In the genomic region with DNA sequence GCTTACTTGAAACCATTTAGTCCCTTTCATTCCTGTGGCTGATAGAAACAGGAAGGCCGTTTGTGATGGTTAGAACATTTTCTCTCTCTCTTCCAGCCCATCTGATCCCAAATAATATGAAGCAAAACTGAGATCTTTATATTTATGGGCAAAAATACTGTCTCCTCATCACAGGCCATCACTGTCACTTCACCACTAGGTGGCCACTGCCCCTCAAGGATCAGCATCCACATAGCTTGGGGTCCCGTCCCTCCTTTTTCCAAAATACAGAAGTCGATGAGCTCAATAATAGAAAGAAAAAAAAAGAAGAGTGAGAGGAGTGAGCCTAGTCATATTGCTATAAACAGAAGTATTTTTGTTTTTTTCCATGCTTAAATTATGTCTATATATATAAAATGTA, we compare ENCODE assay signal across 1 cellular context.
TF ChIP-seq lines count a peak whose summit lies in the region.

No MANE protein-coding gene starts in this region.

TF ChIP-seq in GM23338, 12 proteins besides CTCF, POLR2A, EP300 and RAD21 (continued from another document):
- no peak for TF ChIP-seq ZNF462 (CRISPR knock-in tag; IDR thresholded peaks at IDR 0.05)
- TF ChIP-seq ZNF114 (CRISPR knock-in tag; IDR thresholded peaks at IDR 0.05): no peak
- no peak for TF ChIP-seq EZH2phosphoT487 (IDR thresholded peaks at IDR 0.05; ENCODE audit: unreplicated experiment)
- TF ChIP-seq JUNB (IDR thresholded peaks at IDR 0.05; ENCODE audit: unreplicated experiment): no peak
- TF ChIP-seq, protein P1, sequence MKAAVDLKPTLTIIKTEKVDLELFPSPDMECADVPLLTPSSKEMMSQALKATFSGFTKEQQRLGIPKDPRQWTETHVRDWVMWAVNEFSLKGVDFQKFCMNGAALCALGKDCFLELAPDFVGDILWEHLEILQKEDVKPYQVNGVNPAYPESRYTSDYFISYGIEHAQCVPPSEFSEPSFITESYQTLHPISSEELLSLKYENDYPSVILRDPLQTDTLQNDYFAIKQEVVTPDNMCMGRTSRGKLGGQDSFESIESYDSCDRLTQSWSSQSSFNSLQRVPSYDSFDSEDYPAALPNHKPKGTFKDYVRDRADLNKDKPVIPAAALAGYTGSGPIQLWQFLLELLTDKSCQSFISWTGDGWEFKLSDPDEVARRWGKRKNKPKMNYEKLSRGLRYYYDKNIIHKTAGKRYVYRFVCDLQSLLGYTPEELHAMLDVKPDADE (IDR thresholded peaks at IDR 0.05): no peak
- no peak for TF ChIP-seq REST (IDR thresholded peaks at IDR 0.05; ENCODE audit: unreplicated experiment)
- no peak for TF ChIP-seq POLR2AphosphoS5 (IDR thresholded peaks at IDR 0.05; ENCODE audit: low read depth)
- TF ChIP-seq ZNF331 (CRISPR knock-in tag; IDR thresholded peaks at IDR 0.05; ENCODE audit: low read depth): no peak
- no peak for TF ChIP-seq STAT1 (IDR thresholded peaks at IDR 0.05; ENCODE audit: unreplicated experiment)
- TF ChIP-seq CREB1 (CRISPR knock-in tag; IDR thresholded peaks at IDR 0.05; ENCODE audit: low read depth): no peak
- no peak for TF ChIP-seq EZH2 (IDR thresholded peaks at IDR 0.05; ENCODE audit: low read depth, unreplicated experiment)
